ENCODE assay signal across 14 cellular contexts in the genomic region with DNA sequence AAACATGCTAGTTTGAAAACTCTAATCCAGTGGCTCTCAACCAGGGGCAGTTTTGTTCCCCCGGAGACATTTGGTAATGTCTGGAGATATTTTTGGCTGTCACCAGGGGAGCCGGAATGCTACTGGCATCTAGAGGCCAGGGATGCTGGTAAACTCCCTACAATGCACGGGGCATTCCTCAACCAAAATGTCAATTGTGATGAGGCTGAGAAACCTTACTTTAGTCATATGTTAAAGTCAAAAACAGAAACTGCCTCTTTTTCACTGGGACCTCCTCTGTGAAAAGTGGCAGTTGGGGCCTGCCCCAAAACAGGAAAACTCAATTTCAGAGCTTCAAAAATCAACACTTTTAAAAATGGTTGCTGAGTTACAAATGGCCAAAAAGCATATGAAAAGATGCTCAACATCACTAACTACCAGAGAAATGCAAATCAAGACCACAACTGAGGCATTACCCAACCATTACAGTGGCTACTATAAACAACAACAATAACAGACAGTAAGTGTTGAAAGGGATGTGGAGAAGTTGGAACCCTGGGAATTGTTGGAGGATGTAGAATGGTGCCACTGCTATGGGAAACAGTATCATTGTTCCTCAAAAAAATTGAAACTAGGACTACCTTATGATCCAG.
DNase-seq lines count a peak whose midpoint lies in the region; ATAC-seq, FAIRE-seq and TF ChIP-seq lines count a peak whose summit lies in the region.
"Had no signal": no experiment of that assay in that cellular context is flagged by ENCODE, and none has a peak within 500 bp of the region (broad histone marks: within the 10 kb centered on the region; RNA-seq: fewer than 3 reads in every experiment).

No MANE protein-coding gene starts in this region.

- H3K9me3 ChIP-seq in HepG2 (ENCODE audit: low read length): no peaks in the 10 kb centered on the region
- H3K9me3 ChIP-seq: sigmoid colon, uterus had no signal

- FAIRE-seq in HepG2 (lab: Jason Lieb, UNC): no peak

- 34% methylated on average over 3 of the region's 3 CpGs for WGBS in HepG2 (ENCODE audit: low lambda C conversion rate)

- POLR2A ChIA-PET in HepG2 (lab: Yijun Ruan, JAX): no interaction called here

- TF ChIP-seq EP300 in HepG2 (IDR thresholded peaks at IDR 0.05; ENCODE audit: low read depth in 2 of 2, low read length in 2 of 2) (no peak), HepG2 (CRISPR knock-in tag; IDR thresholded peaks at IDR 0.05; ENCODE audit: borderline replicate concordance) (no peak)

- H3K36me3 ChIP-seq in HepG2 (replicated peaks in 1 of 2; ENCODE audit: control insufficient read depth in 1 of 2, insufficient read depth in 2 of 2, low read length in 2 of 2): no peaks in the 10 kb centered on the region
- H3K36me3 ChIP-seq: sigmoid colon, uterus had no signal

- no peak for TF ChIP-seq CTCF in GM12865 (IDR thresholded peaks at IDR 0.05; ENCODE audit: insufficient read depth, low read depth, low read length, missing control alignments)
- TF ChIP-seq CTCF in osteocyte (IDR thresholded peaks at IDR 0.05): no peak
- no peak for TF ChIP-seq CTCF in HepG2 (CRISPR knock-in tag; IDR thresholded peaks at IDR 0.05)

- H3K4me3 ChIP-seq in GM12865 (ENCODE audit: low read depth, low read length): 0 out of 2 replicates have a peak overlapping the region, but pooled peaks have one; percentile 2
- H3K4me3 ChIP-seq in HepG2 (replicated peaks in 1 of 3; ENCODE audit: insufficient read depth in 1 of 3, low read depth in 2 of 3, low read length in 3 of 3): no peak overlapping the region
- H3K4me3 ChIP-seq: sigmoid colon, uterus had no signal

- peaks cover 0 to 17% of the 10 kb centered on the region in 2 experiments; a peak in 3 of 5 replicates for H3K27me3 ChIP-seq in HepG2 (ENCODE audit: control insufficient read depth in 1 of 2, insufficient read depth in 2 of 2, low read length in 2 of 2)
- H3K27me3 ChIP-seq: sigmoid colon, uterus had no signal

- H3K27me3 Mint-ChIP-seq in central memory CD8-positive, alpha-beta T cell: no peaks in the 10 kb centered on the region
- peaks cover 11% of the 10 kb centered on the region for H3K27me3 Mint-ChIP-seq in osteocyte (ENCODE audit: unreplicated experiment)

- H3K4me2 ChIP-seq in HepG2 (ENCODE audit: low read depth, low read length): no peak overlapping the region

- CTCF ChIA-PET in HepG2 (lab: Yijun Ruan, JAX; ENCODE audit: low intra/inter-chr PET ratio, low total read pairs): no interaction called here

- no peak for TF ChIP-seq RAD21 in HepG2 (CRISPR knock-in tag; IDR thresholded peaks at IDR 0.05)

- ATAC-seq in GM19452 (IDR thresholded peaks at IDR 0.05; ENCODE audit: unreplicated experiment): peak; percentile 31
- peak; percentile 39 for ATAC-seq in HG03025 (IDR thresholded peaks at IDR 0.05; ENCODE audit: low FRiP score, unreplicated experiment)
- no peak for ATAC-seq in central memory CD8-positive, alpha-beta T cell (replicated peaks; ENCODE audit: extremely low read depth, poor library complexity, severe bottlenecking)
- ATAC-seq in left lobe of liver: no peak
- no peak for ATAC-seq in HepG2
- ATAC-seq: SK-N-SH treated with all-trans-retinoic acid at 6 μM for 48 hours had no signal

- intact Hi-C loops in HepG2 (cut with micrococcal nuclease; ENCODE audit: unreplicated experiment): no loop called here

- peak; percentile 59 for DNase-seq in GM12865 (ENCODE audit: low read depth)
- DNase-seq in central memory CD8-positive, alpha-beta T cell (ENCODE audit: low spot score in 2 of 2): no peak
- DNase-seq in NCI-H524 treated with DMSO at 0.1 percent for 48 hours (lab: John Stamatoyannopoulos, UW): no peak
- DNase-seq in left lobe of liver (ENCODE audit: low spot score): no peak
- DNase-seq in osteocyte (ENCODE audit: extremely low spot score, unreplicated experiment): no peak
- no peak for DNase-seq in HepG2 (ENCODE audit: low spot score)
- DNase-seq: C1 segment of cervical spinal cord, GOT3, NCI-H1417, sigmoid colon, uterus had no signal

- no peaks in the 10 kb centered on the region for H3K36me3 Mint-ChIP-seq in central memory CD8-positive, alpha-beta T cell (ENCODE audit: insufficient read depth)
- H3K36me3 Mint-ChIP-seq in osteocyte (ENCODE audit: unreplicated experiment): no peaks in the 10 kb centered on the region

- no peaks in the 10 kb centered on the region for H4K20me1 ChIP-seq in HepG2 (ENCODE audit: insufficient read depth, low read length)

- H3K27ac Mint-ChIP-seq in central memory CD8-positive, alpha-beta T cell (ENCODE audit: low read depth): peak overlapping the region; percentile 6
- H3K27ac Mint-ChIP-seq in osteocyte (ENCODE audit: unreplicated experiment): no peak overlapping the region

- no peak overlapping the region for H3K27ac ChIP-seq in HepG2 (ENCODE audit: extremely low read length, insufficient read depth, low read length)
- H3K27ac ChIP-seq: uterus had no signal

- H3K4me1 ChIP-seq in HepG2 (ENCODE audit: insufficient read depth, low read length): 0 out of 2 replicates have a peak, but pooled peaks cover 10% of the 10 kb centered on the region

- no peak overlapping the region for H3K9ac ChIP-seq in HepG2 (ENCODE audit: insufficient read depth, low read depth, low read length)

- in situ Hi-C loops in HepG2 (cut with HindIII; ENCODE audit: extremely low pct_ligation_motif_present, low pct_unique_long_range_greater_than_20kb): no loop called here

- no peaks in the 10 kb centered on the region for H3K79me2 ChIP-seq in HepG2 (ENCODE audit: insufficient read depth, low read length)

- H3K4me1 Mint-ChIP-seq in central memory CD8-positive, alpha-beta T cell: no peaks in the 10 kb centered on the region
- no peaks in the 10 kb centered on the region for H3K4me1 Mint-ChIP-seq in osteocyte (ENCODE audit: unreplicated experiment)

- no peak for TF ChIP-seq POLR2A in HepG2 (IDR thresholded peaks at IDR 0.05; ENCODE audit: insufficient read depth in 1 of 2, low read depth in 2 of 2, low read length in 2 of 2)

- H3K9me3 Mint-ChIP-seq in central memory CD8-positive, alpha-beta T cell: no peaks in the 10 kb centered on the region
- H3K9me3 Mint-ChIP-seq in osteocyte (ENCODE audit: unreplicated experiment): no peaks in the 10 kb centered on the region

- no TSS peak for BruUV-seq in HepG2 (replicated peaks; lab: Mats Ljungman, UMichigan)

- H2AFZ ChIP-seq in HepG2 (ENCODE audit: low read length): no peak overlapping the region

- no peak overlapping the region for H3K4me3 Mint-ChIP-seq in central memory CD8-positive, alpha-beta T cell
- no peak overlapping the region for H3K4me3 Mint-ChIP-seq in osteocyte (ENCODE audit: unreplicated experiment)

TF ChIP-seq in HepG2, 621 proteins besides CTCF, POLR2A, EP300 and RAD21 (continues in another document):
- TF ChIP-seq NFKBIZ (CRISPR knock-in tag; IDR thresholded peaks at IDR 0.05) (no peak), ZNF3 (CRISPR knock-in tag; IDR thresholded peaks at IDR 0.05) (no peak), MTF1 (CRISPR knock-in tag; IDR thresholded peaks at IDR 0.05) (no peak), ZNF30 (CRISPR knock-in tag; IDR thresholded peaks at IDR 0.05) (no peak), ARHGAP35 (CRISPR knock-in tag; IDR thresholded peaks at IDR 0.05; ENCODE audit: borderline replicate concordance) (no peak), ZNF24 (IDR thresholded peaks at IDR 0.05) (no peak), KLF6 (CRISPR knock-in tag; IDR thresholded peaks at IDR 0.05) (no peak), ATF1 (CRISPR knock-in tag; IDR thresholded peaks at IDR 0.05) (no peak)
- TF ChIP-seq, protein P1, sequence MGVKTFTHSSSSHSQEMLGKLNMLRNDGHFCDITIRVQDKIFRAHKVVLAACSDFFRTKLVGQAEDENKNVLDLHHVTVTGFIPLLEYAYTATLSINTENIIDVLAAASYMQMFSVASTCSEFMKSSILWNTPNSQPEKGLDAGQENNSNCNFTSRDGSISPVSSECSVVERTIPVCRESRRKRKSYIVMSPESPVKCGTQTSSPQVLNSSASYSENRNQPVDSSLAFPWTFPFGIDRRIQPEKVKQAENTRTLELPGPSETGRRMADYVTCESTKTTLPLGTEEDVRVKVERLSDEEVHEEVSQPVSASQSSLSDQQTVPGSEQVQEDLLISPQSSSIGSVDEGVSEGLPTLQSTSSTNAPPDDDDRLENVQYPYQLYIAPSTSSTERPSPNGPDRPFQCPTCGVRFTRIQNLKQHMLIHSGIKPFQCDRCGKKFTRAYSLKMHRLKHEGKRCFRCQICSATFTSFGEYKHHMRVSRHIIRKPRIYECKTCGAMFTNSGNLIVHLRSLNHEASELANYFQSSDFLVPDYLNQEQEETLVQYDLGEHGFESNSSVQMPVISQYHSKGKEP (CRISPR knock-in tag; IDR thresholded peaks at IDR 0.05): no peak
- TF ChIP-seq, protein P2, sequence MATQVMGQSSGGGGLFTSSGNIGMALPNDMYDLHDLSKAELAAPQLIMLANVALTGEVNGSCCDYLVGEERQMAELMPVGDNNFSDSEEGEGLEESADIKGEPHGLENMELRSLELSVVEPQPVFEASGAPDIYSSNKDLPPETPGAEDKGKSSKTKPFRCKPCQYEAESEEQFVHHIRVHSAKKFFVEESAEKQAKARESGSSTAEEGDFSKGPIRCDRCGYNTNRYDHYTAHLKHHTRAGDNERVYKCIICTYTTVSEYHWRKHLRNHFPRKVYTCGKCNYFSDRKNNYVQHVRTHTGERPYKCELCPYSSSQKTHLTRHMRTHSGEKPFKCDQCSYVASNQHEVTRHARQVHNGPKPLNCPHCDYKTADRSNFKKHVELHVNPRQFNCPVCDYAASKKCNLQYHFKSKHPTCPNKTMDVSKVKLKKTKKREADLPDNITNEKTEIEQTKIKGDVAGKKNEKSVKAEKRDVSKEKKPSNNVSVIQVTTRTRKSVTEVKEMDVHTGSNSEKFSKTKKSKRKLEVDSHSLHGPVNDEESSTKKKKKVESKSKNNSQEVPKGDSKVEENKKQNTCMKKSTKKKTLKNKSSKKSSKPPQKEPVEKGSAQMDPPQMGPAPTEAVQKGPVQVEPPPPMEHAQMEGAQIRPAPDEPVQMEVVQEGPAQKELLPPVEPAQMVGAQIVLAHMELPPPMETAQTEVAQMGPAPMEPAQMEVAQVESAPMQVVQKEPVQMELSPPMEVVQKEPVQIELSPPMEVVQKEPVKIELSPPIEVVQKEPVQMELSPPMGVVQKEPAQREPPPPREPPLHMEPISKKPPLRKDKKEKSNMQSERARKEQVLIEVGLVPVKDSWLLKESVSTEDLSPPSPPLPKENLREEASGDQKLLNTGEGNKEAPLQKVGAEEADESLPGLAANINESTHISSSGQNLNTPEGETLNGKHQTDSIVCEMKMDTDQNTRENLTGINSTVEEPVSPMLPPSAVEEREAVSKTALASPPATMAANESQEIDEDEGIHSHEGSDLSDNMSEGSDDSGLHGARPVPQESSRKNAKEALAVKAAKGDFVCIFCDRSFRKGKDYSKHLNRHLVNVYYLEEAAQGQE (IDR thresholded peaks at IDR 0.05; ENCODE audit: borderline replicate concordance in 1 of 2, low read depth in 1 of 2, low read length in 2 of 2): no peak
- TF ChIP-seq, protein P3, sequence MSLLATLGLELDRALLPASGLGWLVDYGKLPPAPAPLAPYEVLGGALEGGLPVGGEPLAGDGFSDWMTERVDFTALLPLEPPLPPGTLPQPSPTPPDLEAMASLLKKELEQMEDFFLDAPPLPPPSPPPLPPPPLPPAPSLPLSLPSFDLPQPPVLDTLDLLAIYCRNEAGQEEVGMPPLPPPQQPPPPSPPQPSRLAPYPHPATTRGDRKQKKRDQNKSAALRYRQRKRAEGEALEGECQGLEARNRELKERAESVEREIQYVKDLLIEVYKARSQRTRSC (CRISPR knock-in tag; IDR thresholded peaks at IDR 0.05; ENCODE audit: low read depth): no peak

Comparison
In these comparisons a context has a peak if more than half of its experiments do, and no peak if none do; other contexts are left out.
1. ATAC-seq: peak in GM19452 (single experiment) and HG03025 (single experiment); none in central memory CD8-positive, alpha-beta T cell (single experiment), left lobe of liver (single experiment) and HepG2 (single experiment).